20 cellular contexts compared by ENCODE assay signal in genomic region chr4:10276152-10276551, GRCh38.
"Had no signal": no experiment of that assay in that cellular context is flagged by ENCODE, and none has a peak within 500 bp of the region (broad histone marks: within the 10 kb centered on the region; RNA-seq: fewer than 3 reads in every experiment).

No MANE protein-coding gene starts in this region.

- H2AFZ ChIP-seq: neural progenitor cell had no signal

- H3K4me2 ChIP-seq: neural progenitor cell had no signal

- H3K9ac ChIP-seq: neural progenitor cell had no signal

- ATAC-seq: foreskin keratinocyte; left colon; natural killer cell treated with Interleukin-12 subunit alpha and Interleukin-12 subunit beta and Interleukin-15 and Interleukin-18, amount 100 ng/mL, for 72 hours; stimulated activated naive CD8-positive, alpha-beta T cell treated with anti-CD3 and anti-CD28 coated beads, Interleukin-15, Interleukin-2, amounts not matched to agents 100 U/mL and 50 U/mL, for 24 hours; upper lobe of right lung had no signal

- H3K4me1 ChIP-seq: heart left ventricle, neural progenitor cell, right atrium auricular region, sigmoid colon, tibial artery, upper lobe of right lung, vagina had no signal

- H3K36me3 ChIP-seq: heart left ventricle, neural progenitor cell, ovary, right atrium auricular region, sigmoid colon, tibial artery, upper lobe of right lung, vagina had no signal

- H3K27ac ChIP-seq: foreskin keratinocyte, heart left ventricle, neural progenitor cell, ovary, right atrium auricular region, sigmoid colon, tibial artery, upper lobe of right lung, vagina had no signal

- H3K4me3 ChIP-seq: heart left ventricle, lung, neural progenitor cell, ovary, right atrium auricular region, sigmoid colon, tibial artery, upper lobe of right lung, vagina had no signal

- H3K27me3 ChIP-seq: foreskin keratinocyte, heart left ventricle, neural progenitor cell, ovary, right atrium auricular region, sigmoid colon, tibial artery, upper lobe of right lung, vagina had no signal

- DNase-seq: foreskin keratinocyte; heart left ventricle; hippocampal formation; left colon; left ventricle myocardium superior; mesenchymal stem cell; midbrain; nucleus accumbens; ovary; sigmoid colon; small intestine; stimulated activated CD4-positive, alpha-beta T cell treated with anti-CD3 and anti-CD28 coated beads, Interleukin-2, amount 100 ng/mL, for 48 hours; stimulated activated naive CD8-positive, alpha-beta T cell treated with anti-CD3 and anti-CD28 coated beads, Interleukin-15, Interleukin-2, amounts not matched to agents 100 U/mL and 50 U/mL, for 24 hours; tibial artery; upper lobe of right lung had no signal

- H3K9me3 ChIP-seq: heart left ventricle, ovary, right atrium auricular region, sigmoid colon, tibial artery, upper lobe of right lung, vagina had no signal
